Comparison of ENCODE assay signal across 12 cellular contexts in the genomic region with DNA sequence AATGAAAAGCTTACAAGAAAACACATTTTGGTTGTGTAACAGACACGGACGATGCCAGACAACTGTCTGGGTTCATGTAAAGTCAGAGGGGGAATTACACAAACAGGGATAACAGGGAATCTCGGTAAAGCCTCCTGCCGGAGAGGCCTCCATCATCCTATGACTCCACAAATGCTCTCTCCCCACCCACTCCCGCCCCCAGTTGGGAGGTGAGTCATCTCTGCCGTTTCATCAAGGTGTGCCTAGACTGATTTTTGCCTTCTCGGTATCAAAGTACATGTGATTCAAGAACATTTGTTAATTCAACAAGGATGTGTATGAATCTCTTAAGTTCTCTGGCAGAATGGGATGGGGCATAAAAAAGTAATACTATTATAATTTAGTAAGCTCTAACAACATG.
DNase-seq lines count a peak whose midpoint lies in the region; ATAC-seq, FAIRE-seq and TF ChIP-seq lines count a peak whose summit lies in the region.
"Had no signal": no experiment of that assay in that cellular context is flagged by ENCODE, and none has a peak within 500 bp of the region (broad histone marks: within the 10 kb centered on the region; RNA-seq: fewer than 3 reads in every experiment).

No MANE protein-coding gene starts in this region.

- TF ChIP-seq CTCF in HCT116 (IDR thresholded peaks at IDR 0.05 in 2 of 3, conservative IDR thresholded peaks at IDR 0.05 in 1 of 3; ENCODE audit: borderline replicate concordance in 1 of 3, insufficient read depth in 1 of 3, low read depth in 2 of 3, low read length in 2 of 3) (no peak), K562 (IDR thresholded peaks at IDR 0.05 in 2 of 3, conservative IDR thresholded peaks at IDR 0.05 in 1 of 3; ENCODE audit: insufficient read depth in 2 of 3, low read depth in 1 of 3, low read length in 3 of 3) (no peak), thyroid gland (IDR thresholded peaks at IDR 0.05) (no peak)

- H3K4me2 ChIP-seq in HCT116 (ENCODE audit: low read length) (peak overlapping the region; percentile 36), K562 (ENCODE audit: insufficient read depth, low read length) (no peak overlapping the region)

- CTCF ChIA-PET in HCT116 (lab: Charles Lee) (no interaction called here), K562 (lab: Yijun Ruan, JAX; ENCODE audit: low intra/inter-chr PET ratio) (no interaction called here)

- RAD21 ChIA-PET in HCT116 (lab: Charles Lee; ENCODE audit: low non-redundant PET in 1 of 2, low total read pairs in 2 of 2, uncharacterized antibody in 2 of 2, unreplicated experiment in 2 of 2): no interaction called here

- TF ChIP-seq POLR2A in HCT116 (IDR thresholded peaks at IDR 0.05; ENCODE audit: borderline replicate concordance, extremely low read depth, insufficient read depth, insufficient read length) (no peak), K562 (conservative IDR thresholded peaks at IDR 0.05) (no peak), thyroid gland (IDR thresholded peaks at IDR 0.05) (no peak)

- H3K9me3 ChIP-seq in HCT116 (ENCODE audit: control insufficient read depth in 1 of 2, insufficient read depth in 1 of 2, low read depth in 1 of 2, low read length in 2 of 2): no peaks in the 10 kb centered on the region
- no peaks in the 10 kb centered on the region for H3K9me3 ChIP-seq in K562 (replicated peaks; ENCODE audit: control insufficient read depth, insufficient read depth, low read depth, low read length)
- no peaks in the 10 kb centered on the region for H3K9me3 ChIP-seq in thyroid gland

- H3K27me3 Mint-ChIP-seq in activated CD4-positive, alpha-beta T cell treated with anti-CD3 and anti-CD28 coated beads, Interleukin-2, amount 10 ng/mL, durations not matched to agents 24 days and 14 days: no peaks in the 10 kb centered on the region
- H3K27me3 Mint-ChIP-seq: B cell had no signal

- H3K9ac ChIP-seq in HCT116 (ENCODE audit: low read length) (no peak overlapping the region), K562 (ENCODE audit: insufficient read depth in 1 of 2, low read depth in 2 of 2, low read length in 2 of 2) (no peak overlapping the region)
- H3K9ac ChIP-seq: parathyroid adenoma had no signal

- H3K27ac ChIP-seq in HCT116 (ENCODE audit: low read depth, low read length): no peak overlapping the region
- H3K27ac ChIP-seq in K562 (ENCODE audit: extremely low read depth, low read depth, low read length): no peak overlapping the region
- H3K27ac ChIP-seq in thyroid gland: no peak overlapping the region
- H3K27ac ChIP-seq: parathyroid adenoma had no signal

- FAIRE-seq in K562 (lab: Jason Lieb, UNC): no peak

- BruUV-seq in HCT116 (replicated peaks; lab: Mats Ljungman, UMichigan) (no TSS peak), K562 (replicated peaks; lab: Mats Ljungman, UMichigan) (no TSS peak)

- intact Hi-C loops in HCT116 (cut with micrococcal nuclease): no loop called here
- intact Hi-C loops in activated CD4-positive, alpha-beta T cell treated with anti-CD3 and anti-CD28 coated beads, Interleukin-2, amount 10 ng/mL, durations not matched to agents 24 days and 14 days (cut with micrococcal nuclease): no loop called here
- intact Hi-C loops in K562 (cut with micrococcal nuclease): no loop called here
- intact Hi-C loops in thyroid gland (cut with DNase I): no loop called here

- no peaks in the 10 kb centered on the region for H3K9me1 ChIP-seq in K562 (ENCODE audit: control insufficient read depth, insufficient read depth, low read length)

- peaks cover 5% of the 10 kb centered on the region for H3K36me3 Mint-ChIP-seq in activated CD4-positive, alpha-beta T cell treated with anti-CD3 and anti-CD28 coated beads, Interleukin-2, amount 10 ng/mL, durations not matched to agents 24 days and 14 days (ENCODE audit: low read depth)

- H3K79me2 ChIP-seq in HCT116 (ENCODE audit: insufficient read depth, low read length): no peaks in the 10 kb centered on the region
- H3K79me2 ChIP-seq in K562 (ENCODE audit: control insufficient read depth, insufficient read depth, low read length): no peaks in the 10 kb centered on the region
- H3K79me2 ChIP-seq: parathyroid adenoma had no signal

- TF ChIP-seq RAD21 in HCT116 (IDR thresholded peaks at IDR 0.05; ENCODE audit: low read depth) (no peak), K562 (CRISPR knock-in tag; conservative IDR thresholded peaks at IDR 0.05 in 1 of 2, IDR thresholded peaks at IDR 0.05 in 1 of 2) (no peak)

- peak overlapping the region; percentile 97 for H2AFZ ChIP-seq in HCT116 (ENCODE audit: low read depth, low read length, poor library complexity, severe bottlenecking)
- H2AFZ ChIP-seq in K562 (ENCODE audit: low read depth, low read length): no peak overlapping the region
- H2AFZ ChIP-seq: parathyroid adenoma had no signal

- DNase-seq in HCT116 (ENCODE audit: low read depth, low spot score) (peak; percentile 47), K562 (ENCODE audit: extremely low read depth in 1 of 4, low spot score in 3 of 4) (peak in 3 of 4 experiments; percentile 17 to 27 (median 21)), NCI-H2107 treated with DMSO at 0.1 percent for 48 hours (lab: John Stamatoyannopoulos, UW; ENCODE audit: unreplicated experiment) (no peak), ecto neural progenitor cell (ENCODE audit: low spot score) (no peak), thyroid gland (no peak)
- DNase-seq in activated CD4-positive, alpha-beta T cell treated with anti-CD3 and anti-CD28 coated beads, Interleukin-2, amount 10 ng/mL, durations not matched to agents 24 days and 14 days: no peak
- peak; percentile 68 for DNase-seq in stimulated activated CD4-positive, alpha-beta T cell treated with anti-CD3 and anti-CD28 coated beads, Interleukin-2, amount 100 ng/mL, for 4 hours (ENCODE audit: low read depth)
- DNase-seq: kidney glomerular epithelial cell, NCI-H1092 had no signal

- peaks cover 39% of the 10 kb centered on the region for H3K4me1 Mint-ChIP-seq in activated CD4-positive, alpha-beta T cell treated with anti-CD3 and anti-CD28 coated beads, Interleukin-2, amount 10 ng/mL, durations not matched to agents 24 days and 14 days

- H3K4me3 ChIP-seq in HCT116 (replicated peaks in 1 of 2; ENCODE audit: low read depth in 1 of 2, low read length in 2 of 2) (no peak overlapping the region), K562 (no peak overlapping the region), thyroid gland (replicated peaks in 1 of 3) (no peak overlapping the region)

- H3K27ac Mint-ChIP-seq in activated CD4-positive, alpha-beta T cell treated with anti-CD3 and anti-CD28 coated beads, Interleukin-2, amount 10 ng/mL, durations not matched to agents 24 days and 14 days: peak overlapping the region; percentile 42
- H3K27ac Mint-ChIP-seq: B cell had no signal

- POLR2A ChIA-PET in HCT116 (lab: Charles Lee) (no interaction called here), K562 (lab: Yijun Ruan, JAX) (interaction anchor here (0.6 to 1.1 kb wide), 3 partner anchors 10 to 212 kb away, joined by 3 to 5 read pairs (median 4); no protein-coding TSS in a partner anchor)

- no peaks in the 10 kb centered on the region for H3K9me2 ChIP-seq in HCT116 (ENCODE audit: insufficient read depth)

- H4K20me1 ChIP-seq in HCT116 (ENCODE audit: insufficient read depth) (no peaks in the 10 kb centered on the region), K562 (replicated peaks; ENCODE audit: control insufficient read depth, insufficient read depth, low read length) (no peaks in the 10 kb centered on the region)

- 7% methylated on average over 7 of the region's 7 CpGs for WGBS in K562 (ENCODE audit: insufficient coverage, low coverage, missing lambda C conversion rate)
- WGBS in thyroid gland, 2 donors: 91 to 96% methylated on average over 7 of the region's 7 CpGs

- no peak for TF ChIP-seq EP300 in K562 (IDR thresholded peaks at IDR 0.05; ENCODE audit: low read length)

- ATAC-seq in HCT116 (peak; percentile 93), K562 (peak; percentile 55; the same call in 1 of the 3 replicates), GM19452 (IDR thresholded peaks at IDR 0.05; ENCODE audit: unreplicated experiment) (no peak)

- H3K27me3 ChIP-seq in HCT116 (ENCODE audit: insufficient read depth, low read length) (no peaks in the 10 kb centered on the region), K562 (ENCODE audit: control insufficient read depth in 2 of 2, insufficient read depth in 2 of 2, low read length in 2 of 2) (no peaks in the 10 kb centered on the region), thyroid gland (no peaks in the 10 kb centered on the region)

- H3K4me3 Mint-ChIP-seq in activated CD4-positive, alpha-beta T cell treated with anti-CD3 and anti-CD28 coated beads, Interleukin-2, amount 10 ng/mL, durations not matched to agents 24 days and 14 days: no peak overlapping the region
- H3K4me3 Mint-ChIP-seq: B cell had no signal

- H3K4me1 ChIP-seq in HCT116 (ENCODE audit: control insufficient read depth in 1 of 2, insufficient read depth in 2 of 2, low read length in 2 of 2): peaks cover 12 to 25% of the 10 kb centered on the region in 2 experiments
- no peaks in the 10 kb centered on the region; a peak in 1 of 5 replicates for H3K4me1 ChIP-seq in K562 (replicated peaks in 1 of 2; ENCODE audit: control insufficient read depth in 2 of 2, insufficient read depth in 2 of 2, low read length in 2 of 2)
- no peaks in the 10 kb centered on the region for H3K4me1 ChIP-seq in thyroid gland
- H3K4me1 ChIP-seq: parathyroid adenoma had no signal

- H3K9me3 Mint-ChIP-seq in activated CD4-positive, alpha-beta T cell treated with anti-CD3 and anti-CD28 coated beads, Interleukin-2, amount 10 ng/mL, durations not matched to agents 24 days and 14 days: peaks cover 13% of the 10 kb centered on the region

- in situ Hi-C loops in K562 (cut with MboI): no loop called here

- H3K36me3 ChIP-seq in HCT116 (ENCODE audit: control insufficient read depth in 1 of 2, insufficient read depth in 2 of 2, low read length in 2 of 2): no peaks in the 10 kb centered on the region
- no peaks in the 10 kb centered on the region for H3K36me3 ChIP-seq in K562 (ENCODE audit: control insufficient read depth, insufficient read depth, low read length)
- H3K36me3 ChIP-seq in thyroid gland: no peaks in the 10 kb centered on the region

TF ChIP-seq in HCT116, 20 proteins besides CTCF, POLR2A, EP300 and RAD21 (continues in another document):
- TF ChIP-seq, protein P1, sequence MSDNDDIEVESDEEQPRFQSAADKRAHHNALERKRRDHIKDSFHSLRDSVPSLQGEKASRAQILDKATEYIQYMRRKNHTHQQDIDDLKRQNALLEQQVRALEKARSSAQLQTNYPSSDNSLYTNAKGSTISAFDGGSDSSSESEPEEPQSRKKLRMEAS (IDR thresholded peaks at IDR 0.05): peak; percentile 38; the same call in 1 of the 2 replicates
- TF ChIP-seq EGR1 (IDR thresholded peaks at IDR 0.05; ENCODE audit: low read depth) (peak; percentile 92), ELF1 (IDR thresholded peaks at IDR 0.05; ENCODE audit: borderline replicate concordance, low read depth) (no peak)

TF ChIP-seq in K562, 482 proteins besides CTCF, POLR2A, EP300 and RAD21 (continues in another document):
- TF ChIP-seq ETS2 (tag; IDR thresholded peaks at IDR 0.05; ENCODE audit: borderline replicate concordance, poor library complexity, severe bottlenecking) (no peak), RAD51 (IDR thresholded peaks at IDR 0.05; ENCODE audit: borderline replicate concordance, low read depth) (no peak), SUPT5H (IDR thresholded peaks at IDR 0.05) (no peak), FOXM1 (IDR thresholded peaks at IDR 0.05; ENCODE audit: low read depth) (no peak), FOXM1 (CRISPR knock-in tag; IDR thresholded peaks at IDR 0.05; ENCODE audit: low read depth) (no peak), ARNT (IDR thresholded peaks at IDR 0.05) (no peak)

Comparison
In these comparisons a context has a peak if more than half of its experiments do, and no peak if none do; other contexts are left out.
1. DNase-seq: peak in HCT116 (single experiment), K562 (3 of 4) and stimulated activated CD4-positive, alpha-beta T cell treated with anti-CD3 and anti-CD28 coated beads, Interleukin-2, amount 100 ng/mL, for 4 hours (single experiment); none in activated CD4-positive, alpha-beta T cell treated with anti-CD3 and anti-CD28 coated beads, Interleukin-2, amount 10 ng/mL, durations not matched to agents 24 days and 14 days (single experiment), NCI-H2107 treated with DMSO at 0.1 percent for 48 hours (single experiment), ecto neural progenitor cell (single experiment) and thyroid gland (0 of 2).